In the genomic region with DNA sequence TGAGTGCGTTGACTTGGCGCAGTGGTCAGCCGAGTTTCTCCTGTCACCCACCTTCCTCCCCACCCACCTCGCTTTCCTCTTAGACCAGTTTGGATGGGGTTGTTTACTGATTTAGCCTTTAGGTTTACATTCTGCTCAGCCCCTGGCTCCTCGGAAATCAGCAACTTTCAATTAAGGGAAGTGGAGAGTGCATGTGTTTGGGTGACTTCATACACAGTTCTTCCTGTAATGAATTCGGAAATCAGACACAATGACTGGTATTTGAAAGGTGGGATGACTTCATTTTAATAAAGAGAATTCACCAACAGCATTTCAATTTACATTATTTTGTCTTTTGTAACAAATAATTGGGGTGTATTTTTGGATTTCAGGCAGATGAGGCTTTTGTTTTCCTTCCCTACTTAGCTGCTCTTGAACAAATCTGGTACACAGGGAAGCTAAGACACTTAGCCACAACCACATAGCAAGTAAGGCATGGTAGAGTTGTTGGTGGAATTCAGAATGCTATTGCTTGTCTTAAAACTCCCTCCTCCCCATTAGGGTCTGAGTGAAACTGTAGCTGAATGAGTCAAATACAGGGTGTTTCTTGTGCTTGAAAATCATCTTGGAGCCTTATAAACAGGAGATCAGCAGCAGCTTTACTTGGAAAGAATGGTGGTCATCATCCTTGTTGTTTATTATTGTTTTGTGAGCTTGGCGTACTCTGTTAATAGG, we compare ENCODE assay signal across 1 cellular context.
A peak's percentile ranks its signal among the peaks of the same experiment; 100 is the strongest.
TF ChIP-seq lines count a peak whose summit lies in the region.

No MANE protein-coding gene starts in this region.

TF ChIP-seq in HepG2, 621 proteins besides CTCF, POLR2A, EP300 and RAD21:
- TF ChIP-seq PCBP2 (optimal IDR thresholded peaks at IDR 0.05; ENCODE audit: low read depth, low read length, poor library complexity, severe bottlenecking) = no peak
- 0 out of 3 replicates have a peak, but pooled peaks have one; percentile 33 for TF ChIP-seq MXI1 (IDR thresholded peaks at IDR 0.05; ENCODE audit: borderline replicate concordance, low read depth, low read length)
- TF ChIP-seq, protein P1, sequence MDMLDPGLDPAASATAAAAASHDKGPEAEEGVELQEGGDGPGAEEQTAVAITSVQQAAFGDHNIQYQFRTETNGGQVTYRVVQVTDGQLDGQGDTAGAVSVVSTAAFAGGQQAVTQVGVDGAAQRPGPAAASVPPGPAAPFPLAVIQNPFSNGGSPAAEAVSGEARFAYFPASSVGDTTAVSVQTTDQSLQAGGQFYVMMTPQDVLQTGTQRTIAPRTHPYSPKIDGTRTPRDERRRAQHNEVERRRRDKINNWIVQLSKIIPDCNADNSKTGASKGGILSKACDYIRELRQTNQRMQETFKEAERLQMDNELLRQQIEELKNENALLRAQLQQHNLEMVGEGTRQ (IDR thresholded peaks at IDR 0.05; ENCODE audit: low read depth, low read length) = no peak
- TF ChIP-seq, protein P1 (CRISPR knock-in tag; IDR thresholded peaks at IDR 0.05; ENCODE audit: borderline replicate concordance) = no peak
- 0 out of 2 replicates have a peak, but pooled peaks have one; percentile 35 for TF ChIP-seq ZFP82 (CRISPR knock-in tag; IDR thresholded peaks at IDR 0.05; ENCODE audit: borderline replicate concordance)
